ENCODE assay signal across 9 cellular contexts in genomic region chr2:119106301-119106897, GRCh38. TPM values are rescaled to one million over a fixed set of nuclear protein-coding genes. Genes with fewer than 3 reads are reported as not detected.
A peak's percentile ranks its signal among the peaks of the same experiment; 100 is the strongest.
DNase-seq lines count a peak whose midpoint lies in the region; ATAC-seq and TF ChIP-seq lines count a peak whose summit lies in the region.
"Had no signal": no experiment of that assay in that cellular context is flagged by ENCODE, and none has a peak within 500 bp of the region (broad histone marks: within the 10 kb centered on the region; RNA-seq: fewer than 3 reads in every experiment).

No MANE protein-coding gene starts in this region.

- no peaks in the 10 kb centered on the region for H3K27me3 ChIP-seq in WERI-Rb-1 (ENCODE audit: insufficient read depth, low read depth, severe bottlenecking)

- H3K36me3 Mint-ChIP-seq in activated T-cell treated with anti-CD3 and anti-CD28 coated beads, Interleukin-2, amount 50 U/mL, for 72 hours (ENCODE audit: insufficient read depth in 2 of 2) = peaks cover 3 to 6% of the 10 kb centered on the region in 2 donors
- H3K36me3 Mint-ChIP-seq: IgD-negative memory B cell had no signal

- no peak overlapping the region for H3K27ac Mint-ChIP-seq in activated T-cell treated with anti-CD3 and anti-CD28 coated beads, Interleukin-2, amount 50 U/mL, for 72 hours
- H3K27ac Mint-ChIP-seq: IgD-negative memory B cell had no signal

- H3K9me3 ChIP-seq in WERI-Rb-1 (ENCODE audit: severe bottlenecking) = no peaks in the 10 kb centered on the region

- DNase-seq in A172 (ENCODE audit: low spot score) (peak; percentile 43), HuH-7 (ENCODE audit: low spot score) (peak; percentile 19), kidney tubule cell (ENCODE audit: low spot score) (peak; percentile 44), WERI-Rb-1 (no peak), NCI-H1436 (lab: John Stamatoyannopoulos, UW) (no peak)
- peak; percentile 21 to 24 for DNase-seq in activated T-cell treated with anti-CD3 and anti-CD28 coated beads, Interleukin-2, amount 50 U/mL, for 72 hours

- TF ChIP-seq CTCF in WERI-Rb-1 (IDR thresholded peaks at IDR 0.05; ENCODE audit: low read depth, low read length) = no peak

- peaks cover 16 to 17% of the 10 kb centered on the region in 2 donors for H3K9me3 Mint-ChIP-seq in activated T-cell treated with anti-CD3 and anti-CD28 coated beads, Interleukin-2, amount 50 U/mL, for 72 hours

- no peaks in the 10 kb centered on the region for H3K36me3 ChIP-seq in WERI-Rb-1

- no peak for ATAC-seq in activated T-cell treated with anti-CD3 and anti-CD28 coated beads, Interleukin-2, amount 50 U/mL, for 72 hours (replicated peaks in 1 of 2)
- no peak for ATAC-seq in HG03442 (IDR thresholded peaks at IDR 0.05; ENCODE audit: unreplicated experiment)
- no peak for ATAC-seq in GM19395 (IDR thresholded peaks at IDR 0.05; ENCODE audit: unreplicated experiment)

- no peak overlapping the region for H3K4me3 ChIP-seq in WERI-Rb-1 (ENCODE audit: low read depth, low read length)

- no peak overlapping the region for H3K27ac ChIP-seq in WERI-Rb-1

- peaks cover 6% of the 10 kb centered on the region for H3K27me3 Mint-ChIP-seq in activated T-cell treated with anti-CD3 and anti-CD28 coated beads, Interleukin-2, amount 50 U/mL, for 72 hours (ENCODE audit: low read depth)

- H3K4me3 Mint-ChIP-seq in activated T-cell treated with anti-CD3 and anti-CD28 coated beads, Interleukin-2, amount 50 U/mL, for 72 hours = no peak overlapping the region
- H3K4me3 Mint-ChIP-seq: IgD-negative memory B cell had no signal

- no peaks in the 10 kb centered on the region for H3K4me1 Mint-ChIP-seq in activated T-cell treated with anti-CD3 and anti-CD28 coated beads, Interleukin-2, amount 50 U/mL, for 72 hours (ENCODE audit: low read depth)
- H3K4me1 Mint-ChIP-seq: IgD-negative memory B cell had no signal

RNA-seq across cellular contexts. Expression of gene C1QL2, which starts 52.2 kb away (rescaled TPM):
- not detected in 2 replicates for total RNA-seq in A172 (2014; rRNA removed; shearing (Covaris generic))
- total RNA-seq in activated T-cell treated with anti-CD3 and anti-CD28 coated beads, Interleukin-2, amount 50 U/mL, for 72 hours = not detected

Comparison
In these comparisons a context has a peak if more than half of its experiments do, and no peak if none do; other contexts are left out.
1. DNase-seq: peak in A172 (single experiment), HuH-7 (single experiment), activated T-cell treated with anti-CD3 and anti-CD28 coated beads, Interleukin-2, amount 50 U/mL, for 72 hours (2 of 2) and kidney tubule cell (single experiment); none in WERI-Rb-1 (single experiment) and NCI-H1436 (single experiment).